Comparison of ENCODE assay signal across 8 cellular contexts in genomic region chr20:24948939-24949679, GRCh38.
DNase-seq lines count a peak whose midpoint lies in the region; ATAC-seq and FAIRE-seq lines count a peak whose summit lies in the region.

TSS of gene CST7 (plus strand) at chr20:24949269. CDS start at chr20:24949506, 237 bp downstream.

- peak; percentile 26 for DNase-seq in GM19239 (ENCODE audit: insufficient read length, low spot score)
- peak; percentile 88 for DNase-seq in OCI-M1 (lab: John Stamatoyannopoulos, UW)
- peak; percentile 62 to 74 for DNase-seq in activated T-helper 1 cell treated with anti-CD3 and anti-CD28 coated beads, Interleukin-2, amount 50 U/mL, for 16 hours (ENCODE audit: low read depth in 1 of 2, low spot score in 1 of 2)
- DNase-seq in NCI-H1436 treated with DMSO at 0.1 percent for 48 hours (lab: John Stamatoyannopoulos, UW), result no peak
- no peak for DNase-seq in DMS53 (lab: John Stamatoyannopoulos, UW)

- no peaks in the 10 kb centered on the region for H3K4me1 ChIP-seq in mucosa of stomach (ENCODE audit: control insufficient read depth, insufficient read depth, low read length)
- peaks cover 0 to 33% (median 14%) of the 10 kb centered on the region in 5 donors for H3K4me1 ChIP-seq in subcutaneous abdominal adipose tissue (ENCODE audit: control insufficient read depth in 5 of 5, insufficient read depth in 5 of 5, low read length in 5 of 5)

- no peaks in the 10 kb centered on the region for H3K9me3 ChIP-seq in mucosa of stomach (ENCODE audit: control insufficient read depth, low read length)
- no peaks in the 10 kb centered on the region for H3K9me3 ChIP-seq in subcutaneous abdominal adipose tissue (ENCODE audit: control insufficient read depth in 5 of 5, low read length in 5 of 5)

- H3K4me3 ChIP-seq in mucosa of stomach (ENCODE audit: low read length) (no peak within 1 kb of the TSS), subcutaneous abdominal adipose tissue (ENCODE audit: low read depth in 1 of 5, low read length in 5 of 5) (peak within 1 kb of the TSS in 3 of 5 donors; percentile 11 to 42 (median 41))

- FAIRE-seq in GM19239 (lab: Jason Lieb, UNC), result no peak

- no peaks in the 10 kb centered on the region for H3K36me3 ChIP-seq in mucosa of stomach (ENCODE audit: control insufficient read depth, insufficient read depth, low read length)
- peaks cover 0 to 6% (median 1%) of the 10 kb centered on the region in 5 donors for H3K36me3 ChIP-seq in subcutaneous abdominal adipose tissue (ENCODE audit: control insufficient read depth in 5 of 5, insufficient read depth in 5 of 5, low read length in 5 of 5)

- H3K27ac ChIP-seq in subcutaneous abdominal adipose tissue (ENCODE audit: low read depth, low read length), result no peak within 1 kb of the TSS

- peaks cover 3% of the 10 kb centered on the region for H3K27me3 ChIP-seq in mucosa of stomach (ENCODE audit: control insufficient read depth, insufficient read depth, low read length)
- H3K27me3 ChIP-seq in subcutaneous abdominal adipose tissue (ENCODE audit: control insufficient read depth in 5 of 5, insufficient read depth in 4 of 5, low read length in 5 of 5), result no peaks in the 10 kb centered on the region

- H3K9ac ChIP-seq in mucosa of stomach (ENCODE audit: low read length) (peak within 1 kb of the TSS; percentile 22), subcutaneous abdominal adipose tissue (ENCODE audit: low read length in 5 of 5) (peak within 1 kb of the TSS in 1 of 5 donors; percentile 7)

- ATAC-seq in HG03025 (IDR thresholded peaks at IDR 0.05; ENCODE audit: low FRiP score, unreplicated experiment), result no peak

Comparison
In these comparisons a context has a peak if more than half of its experiments do, and no peak if none do; other contexts are left out.
1. DNase-seq: peak in GM19239 (single experiment), OCI-M1 (single experiment) and activated T-helper 1 cell treated with anti-CD3 and anti-CD28 coated beads, Interleukin-2, amount 50 U/mL, for 16 hours (2 of 2); none in NCI-H1436 treated with DMSO at 0.1 percent for 48 hours (single experiment) and DMS53 (single experiment).